Comparison of ENCODE assay signal across 8 cellular contexts in the genomic region with DNA sequence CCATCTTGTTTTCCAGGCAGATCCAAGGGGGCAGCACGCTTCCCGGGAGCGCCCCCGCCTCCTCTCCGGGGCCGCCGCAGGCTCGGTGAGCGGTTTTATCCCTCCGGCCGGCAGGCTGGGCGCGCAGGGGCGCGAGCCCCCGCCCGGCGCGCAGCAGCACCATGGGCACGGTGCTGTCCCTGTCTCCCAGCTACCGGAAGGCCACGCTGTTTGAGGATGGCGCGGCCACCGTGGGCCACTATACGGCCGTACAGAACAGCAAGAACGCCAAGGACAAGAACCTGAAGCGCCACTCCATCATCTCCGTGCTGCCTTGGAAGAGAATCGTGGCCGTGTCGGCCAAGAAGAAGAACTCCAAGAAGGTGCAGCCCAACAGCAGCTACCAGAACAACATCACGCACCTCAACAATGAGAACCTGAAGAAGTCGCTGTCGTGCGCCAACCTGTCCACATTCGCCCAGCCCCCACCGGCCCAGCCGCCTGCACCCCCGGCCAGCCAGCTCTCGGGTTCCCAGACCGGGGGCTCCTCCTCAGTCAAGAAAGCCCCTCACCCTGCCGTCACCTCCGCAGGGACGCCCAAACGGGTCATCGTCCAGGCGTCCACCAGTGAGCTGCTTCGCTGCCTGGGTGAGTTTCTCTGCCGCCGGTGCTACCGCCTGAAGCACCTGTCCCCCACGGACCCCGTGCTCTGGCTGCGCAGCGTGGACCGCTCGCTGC. TPM values are rescaled to one million over a fixed set of nuclear protein-coding genes. Genes with fewer than 3 reads are reported as not detected.
A peak's percentile ranks its signal among the peaks of the same experiment; 100 is the strongest.
DNase-seq lines count a peak whose midpoint lies in the region; ATAC-seq, FAIRE-seq and TF ChIP-seq lines count a peak whose summit lies in the region.

No MANE protein-coding gene starts in this region.

- no peaks in the 10 kb centered on the region for H3K9me1 ChIP-seq in endothelial cell of umbilical vein (replicated peaks; ENCODE audit: control insufficient read depth, extremely low read depth, insufficient read depth, low read length)

- peaks cover 0 to 3% of the 10 kb centered on the region in 2 donors for H3K27me3 Mint-ChIP-seq in CD8-positive, alpha-beta memory T cell
- H3K27me3 Mint-ChIP-seq in GM23338 (ENCODE audit: insufficient read depth, low read depth, poor library complexity): peaks cover 30% of the 10 kb centered on the region
- no peaks in the 10 kb centered on the region for H3K27me3 Mint-ChIP-seq in T-helper 17 cell
- peaks cover 5% of the 10 kb centered on the region for H3K27me3 Mint-ChIP-seq in neural progenitor cell (ENCODE audit: insufficient read depth, low read depth)

- H4K20me1 ChIP-seq in GM23338 (replicated peaks; ENCODE audit: insufficient read depth) (peaks cover 22% of the 10 kb centered on the region), endothelial cell of umbilical vein (replicated peaks; ENCODE audit: control insufficient read depth, extremely low read depth, insufficient read depth, low read length) (no peaks in the 10 kb centered on the region), neural progenitor cell (ENCODE audit: low read depth) (peaks cover 41% of the 10 kb centered on the region)

- TF ChIP-seq POLR2A in endothelial cell of umbilical vein (IDR thresholded peaks at IDR 0.05; ENCODE audit: low read depth, low read length): no peak

- peak overlapping the region; percentile 87 to 94 (median 92) for H3K4me3 Mint-ChIP-seq in CD8-positive, alpha-beta memory T cell
- H3K4me3 Mint-ChIP-seq in GM23338 (peak overlapping the region; percentile 89), T-helper 17 cell (peak overlapping the region; percentile 94), neural progenitor cell (peak overlapping the region; percentile 89)

- no peaks in the 10 kb centered on the region for H3K36me3 ChIP-seq in CD8-positive, alpha-beta memory T cell (ENCODE audit: insufficient read depth, low read length)
- no peaks in the 10 kb centered on the region; the same call in 1 of the 2 replicates for H3K36me3 ChIP-seq in GM23338 (ENCODE audit: insufficient read depth)
- H3K36me3 ChIP-seq in endothelial cell of umbilical vein (ENCODE audit: control insufficient read depth in 2 of 2, extremely low read depth in 1 of 2, insufficient read depth in 2 of 2, low read length in 2 of 2): no peaks in the 10 kb centered on the region
- no peaks in the 10 kb centered on the region for H3K36me3 ChIP-seq in neural progenitor cell

- ATAC-seq in GM23338: peak; percentile 1
- ATAC-seq in T-helper 17 cell: no peak
- ATAC-seq in activated CD4-positive, CD25-positive, alpha-beta regulatory T cell treated with anti-CD3 and anti-CD28 coated beads, Interleukin-2, amount 50 U/mL, for 24 hours: no peak

- H3K4me1 ChIP-seq in CD8-positive, alpha-beta memory T cell (ENCODE audit: insufficient read depth, low read length): peaks cover 54% of the 10 kb centered on the region
- H3K4me1 ChIP-seq in GM23338 (ENCODE audit: insufficient read depth) (peaks cover 46% of the 10 kb centered on the region), endothelial cell of umbilical vein (ENCODE audit: control insufficient read depth, extremely low read depth, insufficient read depth, low read length) (peaks cover 6% of the 10 kb centered on the region), neural progenitor cell (peaks cover 51% of the 10 kb centered on the region)

- POLR2A ChIA-PET in CD8-positive, alpha-beta memory T cell (lab: Charles Lee): interaction anchor here (0.8 to 1.6 kb wide), 6 partner anchors 17 to 388 kb away, joined by 3 to 23 read pairs (median 4); no protein-coding TSS in a partner anchor
- POLR2A ChIA-PET in endothelial cell of umbilical vein (lab: Charles Lee): interaction anchor here (1.5 kb wide), 1 partner anchor 172 kb away, joined by 3 read pairs; no protein-coding TSS in a partner anchor

- peak overlapping the region; percentile 29 for H3K9ac ChIP-seq in endothelial cell of umbilical vein (replicated peaks; ENCODE audit: extremely low read depth, insufficient read depth, low read length)
- peak overlapping the region; percentile 54 for H3K9ac ChIP-seq in neural progenitor cell

- H3K27me3 ChIP-seq in CD8-positive, alpha-beta memory T cell (ENCODE audit: insufficient read depth, low read length, poor library complexity, severe bottlenecking): no peaks in the 10 kb centered on the region
- H3K27me3 ChIP-seq in GM23338 (ENCODE audit: insufficient read depth) (no peaks in the 10 kb centered on the region), endothelial cell of umbilical vein (ENCODE audit: control insufficient read depth in 2 of 2, insufficient read depth in 2 of 2, low read length in 2 of 2) (no peaks in the 10 kb centered on the region), neural progenitor cell (no peaks in the 10 kb centered on the region)

- DNase-seq in CD8-positive, alpha-beta memory T cell: no peak
- peak; percentile 44 for DNase-seq in GM23338 (ENCODE audit: low spot score)
- no peak for DNase-seq in T-helper 17 cell
- DNase-seq in endothelial cell of umbilical vein (ENCODE audit: low read depth, low spot score): peak; percentile 24
- DNase-seq in neural progenitor cell (ENCODE audit: low spot score): peak; percentile 69
- DNase-seq in T1000 (lab: John Stamatoyannopoulos, UW): no peak
- DNase-seq in HCEC 1CT: no peak

- H3K36me3 Mint-ChIP-seq in CD8-positive, alpha-beta memory T cell: peaks cover 0 to 26% (median 0%) of the 10 kb centered on the region in 3 donors
- H3K36me3 Mint-ChIP-seq in GM23338 (ENCODE audit: low read depth) (peaks cover 37% of the 10 kb centered on the region), T-helper 17 cell (ENCODE audit: low read depth) (peaks cover 2% of the 10 kb centered on the region), neural progenitor cell (peaks cover 18% of the 10 kb centered on the region)

- peak overlapping the region in 7 of 8 donors; percentile 18 to 91 (median 75) for H3K27ac Mint-ChIP-seq in CD8-positive, alpha-beta memory T cell
- H3K27ac Mint-ChIP-seq in GM23338 (no peak overlapping the region), T-helper 17 cell (peak overlapping the region; percentile 85), neural progenitor cell (no peak overlapping the region)

- H3K9me3 Mint-ChIP-seq in CD8-positive, alpha-beta memory T cell: no peaks in the 10 kb centered on the region
- H3K9me3 Mint-ChIP-seq in GM23338 (peaks cover 3% of the 10 kb centered on the region; the same call in 1 of the 3 replicates), neural progenitor cell (no peaks in the 10 kb centered on the region)

- H2AFZ ChIP-seq in GM23338 (peak overlapping the region; percentile 93; the same call in 1 of the 2 replicates), endothelial cell of umbilical vein (ENCODE audit: low read depth, low read length) (peak overlapping the region; percentile 66), neural progenitor cell (replicated peaks) (peak overlapping the region; percentile 74)

- peaks cover 47 to 55% (median 52%) of the 10 kb centered on the region in 3 donors for H3K4me1 Mint-ChIP-seq in CD8-positive, alpha-beta memory T cell
- peaks cover 67% of the 10 kb centered on the region for H3K4me1 Mint-ChIP-seq in GM23338
- H3K4me1 Mint-ChIP-seq in T-helper 17 cell: peaks cover 41% of the 10 kb centered on the region
- peaks cover 80% of the 10 kb centered on the region for H3K4me1 Mint-ChIP-seq in neural progenitor cell

- dilution Hi-C loops in endothelial cell of umbilical vein (cut with MboI; ENCODE audit: extremely low pct_ligation_motif_present, low sequenced_read_pairs): no loop called here

- no peak for FAIRE-seq in endothelial cell of umbilical vein (lab: Jason Lieb, UNC)

- intact Hi-C loops in endothelial cell of umbilical vein (cut with micrococcal nuclease): loop anchor here (2.0 to 10.0 kb wide), 2 partner anchors 449 to 507 kb away; a partner anchor contains a TSS

- BruUV-seq in endothelial cell of umbilical vein (replicated peaks; lab: Mats Ljungman, UMichigan): TSS peak; percentile 25

- no peaks in the 10 kb centered on the region for H3K9me2 ChIP-seq in GM23338 (ENCODE audit: insufficient read depth)

- CTCF ChIA-PET in CD8-positive, alpha-beta memory T cell (lab: Charles Lee): interaction anchor here (0.9 to 6.7 kb wide), 5 partner anchors 9 to 390 kb away, joined by 3 to 44 read pairs (median 4); a partner anchor contains a TSS
- CTCF ChIA-PET in endothelial cell of umbilical vein (lab: Charles Lee): interaction anchor here (0.8 to 6.6 kb wide), 11 partner anchors 12 to 1263 kb away, joined by 3 to 41 read pairs (median 3); a partner anchor contains a TSS

- H3K27ac ChIP-seq in CD8-positive, alpha-beta memory T cell (ENCODE audit: low read depth, low read length): peak overlapping the region; percentile 24
- H3K27ac ChIP-seq in GM23338 (ENCODE audit: low read depth) (no peak overlapping the region), endothelial cell of umbilical vein (ENCODE audit: insufficient read depth, low read depth, low read length) (no peak overlapping the region), neural progenitor cell (no peak overlapping the region)

- TF ChIP-seq CTCF in GM23338 (conservative IDR thresholded peaks at IDR 0.05; ENCODE audit: low read depth in 2 of 2) (no peak), endothelial cell of umbilical vein (IDR thresholded peaks at IDR 0.05; ENCODE audit: extremely low read depth in 1 of 2, insufficient read depth in 1 of 2, low read depth in 1 of 2, low read length in 2 of 2) (no peak), neural progenitor cell (IDR thresholded peaks at IDR 0.05) (no peak)

- H3K4me2 ChIP-seq in GM23338 (peak overlapping the region; percentile 97), endothelial cell of umbilical vein (ENCODE audit: insufficient read depth, low read length) (peak overlapping the region; percentile 81), neural progenitor cell (peak overlapping the region; percentile 96)

- peaks cover 27% of the 10 kb centered on the region for H3K79me2 ChIP-seq in GM23338 (replicated peaks; ENCODE audit: insufficient read depth)
- peaks cover 2% of the 10 kb centered on the region for H3K79me2 ChIP-seq in endothelial cell of umbilical vein (ENCODE audit: control insufficient read depth, insufficient read depth, low read length)
- H3K79me2 ChIP-seq in neural progenitor cell (ENCODE audit: low read depth): peaks cover 31% of the 10 kb centered on the region

- no peaks in the 10 kb centered on the region for H3K9me3 ChIP-seq in CD8-positive, alpha-beta memory T cell (ENCODE audit: low read length)
- no peaks in the 10 kb centered on the region for H3K9me3 ChIP-seq in T-helper 17 cell (ENCODE audit: control insufficient read depth, low read length, poor library complexity, severe bottlenecking)
- H3K9me3 ChIP-seq in endothelial cell of umbilical vein (replicated peaks; ENCODE audit: control insufficient read depth, insufficient read depth, low read length): no peaks in the 10 kb centered on the region
- H3K9me3 ChIP-seq in neural progenitor cell (ENCODE audit: low read depth): no peaks in the 10 kb centered on the region

- H3K4me3 ChIP-seq in CD8-positive, alpha-beta memory T cell (ENCODE audit: low read length): peak overlapping the region; percentile 79
- H3K4me3 ChIP-seq in GM23338 (peak overlapping the region; percentile 89), endothelial cell of umbilical vein (replicated peaks in 1 of 3; ENCODE audit: insufficient read depth in 1 of 3, low read depth in 1 of 3, low read length in 3 of 3) (peak overlapping the region; percentile 47 to 66 (median 60)), neural progenitor cell (peak overlapping the region; percentile 94)

- H3F3A ChIP-seq in GM23338 (replicated peaks; ENCODE audit: low read depth) (peaks cover 23% of the 10 kb centered on the region), neural progenitor cell (ENCODE audit: low read depth) (peaks cover 34% of the 10 kb centered on the region)

RNA-seq across cellular contexts. Expression of a gene that starts 0.8 kb away (rescaled TPM):
- 1 to 10 TPM; 6.8 to 7.0 TPM for total RNA-seq in CD8-positive, alpha-beta memory T cell
- polyA plus RNA-seq in CD8-positive, alpha-beta memory T cell: 6.0 TPM
- total RNA-seq in GM23338 (2014; rRNA removed; shearing (Covaris generic)): 8.7 and 11.6 TPM in 2 replicates
- polyA plus RNA-seq in GM23338 (2016; fragmentation: Nextera tagmentation; extraction: Ambion mirVana) (4.0 and 4.1 TPM in 2 replicates), endothelial cell of umbilical vein (1.5 and 1.6 TPM in 2 replicates)
- total RNA-seq in T-helper 17 cell (1 to 10 TPM; 8.0 to 8.2 TPM), endothelial cell of umbilical vein (3.9 and 6.1 TPM in 2 replicates), neural progenitor cell (ENCODE audit: low replicate concordance) (6.9 and 8.8 TPM in 2 replicates)
- polyA plus RNA-seq in endothelial cell of umbilical vein (2011; cell fraction: cytosol; rRNA removed): 0.93 and 1.1 TPM in 2 replicates
- 2.9 and 3.0 TPM in 2 replicates for polyA plus RNA-seq in endothelial cell of umbilical vein (2011; cell fraction: nucleus; rRNA removed)
- polyA plus RNA-seq in endothelial cell of umbilical vein (2012): 2.7 and 3.8 TPM in 2 replicates
- 1.6 and 2.1 TPM in 2 replicates for polyA minus RNA-seq in endothelial cell of umbilical vein
- polyA minus RNA-seq in endothelial cell of umbilical vein (2011; cell fraction: cytosol; rRNA and poly(A)+ RNA removed): 0.31 TPM
- 1.4 and 1.8 TPM in 2 replicates for polyA minus RNA-seq in endothelial cell of umbilical vein (2011; cell fraction: nucleus; rRNA and poly(A)+ RNA removed)

RNA-seq across cellular contexts. Expression of a gene that starts 43.3 kb away (rescaled TPM):
- 100 to 1,000 TPM; 175 to 187 TPM for total RNA-seq in CD8-positive, alpha-beta memory T cell
- polyA plus RNA-seq in CD8-positive, alpha-beta memory T cell: 145 TPM
- total RNA-seq in GM23338 (2014; rRNA removed; shearing (Covaris generic)): 132 and 180 TPM in 2 replicates
- polyA plus RNA-seq in GM23338 (2016; fragmentation: Nextera tagmentation; extraction: Ambion mirVana) (360 and 369 TPM in 2 replicates), endothelial cell of umbilical vein (56.4 and 59.4 TPM in 2 replicates)
- total RNA-seq in T-helper 17 cell (10 to 100 TPM; 66.1 to 81.7 TPM), endothelial cell of umbilical vein (153 and 161 TPM in 2 replicates), neural progenitor cell (ENCODE audit: low replicate concordance) (74.5 and 101 TPM in 2 replicates)
- polyA plus RNA-seq in endothelial cell of umbilical vein (2011; cell fraction: cytosol; rRNA removed): 84.0 and 84.8 TPM in 2 replicates
- polyA plus RNA-seq in endothelial cell of umbilical vein (2011; cell fraction: nucleus; rRNA removed): 93.1 and 112 TPM in 2 replicates
- polyA plus RNA-seq in endothelial cell of umbilical vein (2012): 117 and 183 TPM in 2 replicates
- 167 and 171 TPM in 2 replicates for polyA minus RNA-seq in endothelial cell of umbilical vein
- 90.0 TPM for polyA minus RNA-seq in endothelial cell of umbilical vein (2011; cell fraction: cytosol; rRNA and poly(A)+ RNA removed)
- 83.6 and 138 TPM in 2 replicates for polyA minus RNA-seq in endothelial cell of umbilical vein (2011; cell fraction: nucleus; rRNA and poly(A)+ RNA removed)

Comparison
In these comparisons a context has a peak if more than half of its experiments do, and no peak if none do; other contexts are left out.
1. DNase-seq: peak in GM23338 (single experiment), endothelial cell of umbilical vein (single experiment) and neural progenitor cell (single experiment); none in CD8-positive, alpha-beta memory T cell (0 of 5), T-helper 17 cell (0 of 3), T1000 (single experiment) and HCEC 1CT (single experiment).
2. H3K27ac Mint-ChIP-seq: peak in CD8-positive, alpha-beta memory T cell (7 of 8) and T-helper 17 cell (single experiment); none in GM23338 (single experiment) and neural progenitor cell (single experiment).
3. Peak in every context shown above with its lines, with median percentiles within 50 percentile points of each other: H3K4me3 ChIP-seq, H3K4me3 Mint-ChIP-seq, H2AFZ ChIP-seq and H3K4me2 ChIP-seq.